In the genomic region with DNA sequence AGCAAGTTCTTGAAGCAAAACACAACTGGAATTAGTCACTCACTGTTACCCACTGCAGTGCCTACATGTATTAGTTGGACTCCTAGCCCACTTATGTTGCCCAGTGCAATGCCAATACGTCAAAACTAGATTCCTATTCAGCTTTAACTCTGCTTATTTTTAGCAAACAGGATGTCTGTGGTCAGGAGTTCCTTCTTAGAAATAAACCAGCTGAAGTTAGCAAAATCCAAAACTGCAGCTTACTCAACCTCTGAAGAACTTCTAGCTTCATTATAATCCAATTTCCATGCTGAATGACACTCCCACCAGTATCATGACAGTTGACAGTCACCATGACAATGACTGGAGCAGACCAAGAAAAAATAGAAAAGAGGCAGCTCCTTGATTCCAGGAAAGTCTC, we compare ENCODE assay signal across 9 cellular contexts.
DNase-seq lines count a peak whose midpoint lies in the region; ATAC-seq and TF ChIP-seq lines count a peak whose summit lies in the region.
"Had no signal": no experiment of that assay in that cellular context is flagged by ENCODE, and none has a peak within 500 bp of the region (broad histone marks: within the 10 kb centered on the region; RNA-seq: fewer than 3 reads in every experiment).

No MANE protein-coding gene starts in this region.

- no peak overlapping the region for H3K9ac ChIP-seq in smooth muscle cell (ENCODE audit: low read depth)
- no peak overlapping the region for H3K9ac ChIP-seq in Karpas-422 (ENCODE audit: low read length)

- no peaks in the 10 kb centered on the region for H3K79me2 ChIP-seq in smooth muscle cell (ENCODE audit: low read depth)
- H3K79me2 ChIP-seq in Karpas-422 (ENCODE audit: low read length): no peaks in the 10 kb centered on the region

- no peak for DNase-seq in activated CD4-positive, alpha-beta T cell treated with anti-CD3 and anti-CD28 coated beads, Interleukin-2, amount 10 ng/mL, durations not matched to agents 7 days and 5 days
- DNase-seq in activated CD4-positive, alpha-beta T cell treated with anti-CD3 and anti-CD28 coated beads for 48 hours: no peak
- DNase-seq in NOMO-1 treated with DMSO at 0.1 percent for 48 hours (lab: John Stamatoyannopoulos, UW; ENCODE audit: unreplicated experiment) (peak; percentile 89), smooth muscle cell (lab: John Stamatoyannopoulos, UW; ENCODE audit: unreplicated experiment) (no peak), Karpas-422 (no peak)
- no peak for DNase-seq in CD8-positive, alpha-beta memory T cell
- no peak for DNase-seq in stimulated activated CD4-positive, alpha-beta T cell treated with anti-CD3 and anti-CD28 coated beads, Interleukin-2, amount 100 ng/mL, for 48 hours

- H3K4me1 ChIP-seq in smooth muscle cell (ENCODE audit: low read depth) (peaks cover 13% of the 10 kb centered on the region), Karpas-422 (ENCODE audit: low read length) (no peaks in the 10 kb centered on the region)
- no peaks in the 10 kb centered on the region for H3K4me1 ChIP-seq in CD8-positive, alpha-beta memory T cell (ENCODE audit: insufficient read depth, low read length)
- H3K4me1 ChIP-seq: A549 had no signal

- POLR2A ChIA-PET in activated CD4-positive, alpha-beta T cell treated with anti-CD3 and anti-CD28 coated beads, Interleukin-2, amount 10 ng/mL, durations not matched to agents 7 days and 5 days (lab: Charles Lee): no interaction called here
- POLR2A ChIA-PET in CD8-positive, alpha-beta memory T cell (lab: Charles Lee): no interaction called here

- H3K27me3 ChIP-seq in smooth muscle cell (ENCODE audit: low read depth): no peaks in the 10 kb centered on the region
- H3K27me3 ChIP-seq in Karpas-422 (ENCODE audit: low read length): no peaks in the 10 kb centered on the region
- H3K27me3 ChIP-seq in CD8-positive, alpha-beta memory T cell (ENCODE audit: insufficient read depth, low read length, poor library complexity, severe bottlenecking): no peaks in the 10 kb centered on the region

- H3F3A ChIP-seq in smooth muscle cell (ENCODE audit: low read depth): no peaks in the 10 kb centered on the region

- CTCF ChIA-PET in activated CD4-positive, alpha-beta T cell treated with anti-CD3 and anti-CD28 coated beads, Interleukin-2, amount 10 ng/mL, durations not matched to agents 7 days and 5 days (lab: Charles Lee): no interaction called here
- CTCF ChIA-PET in CD8-positive, alpha-beta memory T cell (lab: Charles Lee): no interaction called here

- TF ChIP-seq CTCF in smooth muscle cell (IDR thresholded peaks at IDR 0.05; ENCODE audit: borderline replicate concordance, insufficient read depth, poor library complexity, severe bottlenecking): no peak

- peak overlapping the region; percentile 12 for H3K4me3 Mint-ChIP-seq in activated CD4-positive, alpha-beta T cell treated with anti-CD3 and anti-CD28 coated beads, Interleukin-2, amount 10 ng/mL, durations not matched to agents 7 days and 5 days
- H3K4me3 Mint-ChIP-seq in CD8-positive, alpha-beta memory T cell: no peak overlapping the region

- H3K27ac ChIP-seq in smooth muscle cell (ENCODE audit: low read depth) (peak overlapping the region; percentile 51), Karpas-422 (ENCODE audit: low read length) (no peak overlapping the region)
- no peak overlapping the region for H3K27ac ChIP-seq in CD8-positive, alpha-beta memory T cell (ENCODE audit: low read depth, low read length)
- H3K27ac ChIP-seq: A549 had no signal

- 14% methylated on average over 1 of the region's 1 CpG for WGBS in smooth muscle cell (ENCODE audit: low lambda C conversion rate)

- H3K4me1 Mint-ChIP-seq in activated CD4-positive, alpha-beta T cell treated with anti-CD3 and anti-CD28 coated beads, Interleukin-2, amount 10 ng/mL, durations not matched to agents 7 days and 5 days: peaks cover 17% of the 10 kb centered on the region
- H3K4me1 Mint-ChIP-seq in CD8-positive, alpha-beta memory T cell: no peaks in the 10 kb centered on the region

- H3K27me3 Mint-ChIP-seq in activated CD4-positive, alpha-beta T cell treated with anti-CD3 and anti-CD28 coated beads, Interleukin-2, amount 10 ng/mL, durations not matched to agents 7 days and 5 days: no peaks in the 10 kb centered on the region
- H3K27me3 Mint-ChIP-seq in CD8-positive, alpha-beta memory T cell: no peaks in the 10 kb centered on the region

- H2AFZ ChIP-seq in smooth muscle cell (ENCODE audit: low read depth): no peak overlapping the region
- H2AFZ ChIP-seq in Karpas-422 (ENCODE audit: low read length): no peak overlapping the region

- H3K27ac Mint-ChIP-seq in activated CD4-positive, alpha-beta T cell treated with anti-CD3 and anti-CD28 coated beads, Interleukin-2, amount 10 ng/mL, durations not matched to agents 7 days and 5 days: peak overlapping the region; percentile 64
- no peak overlapping the region for H3K27ac Mint-ChIP-seq in CD8-positive, alpha-beta memory T cell

- no peak overlapping the region for H3K4me3 ChIP-seq in smooth muscle cell
- no peak overlapping the region for H3K4me3 ChIP-seq in Karpas-422 (ENCODE audit: low read length)
- no peak overlapping the region for H3K4me3 ChIP-seq in CD8-positive, alpha-beta memory T cell (ENCODE audit: low read length)
- H3K4me3 ChIP-seq: A549 had no signal

- H3K9me3 ChIP-seq in smooth muscle cell (replicated peaks; ENCODE audit: low read depth): no peaks in the 10 kb centered on the region
- peaks cover 13% of the 10 kb centered on the region; the same call in 1 of the 2 replicates for H3K9me3 ChIP-seq in Karpas-422 (ENCODE audit: low read length)
- no peaks in the 10 kb centered on the region for H3K9me3 ChIP-seq in CD8-positive, alpha-beta memory T cell (ENCODE audit: low read length)
- H3K9me3 ChIP-seq: A549 had no signal

- H3K36me3 ChIP-seq in smooth muscle cell (ENCODE audit: low read depth) (no peaks in the 10 kb centered on the region), Karpas-422 (ENCODE audit: insufficient read depth, low read length) (no peaks in the 10 kb centered on the region)
- H3K36me3 ChIP-seq in CD8-positive, alpha-beta memory T cell (ENCODE audit: insufficient read depth, low read length): no peaks in the 10 kb centered on the region

- peak; percentile 81 for ATAC-seq in HG02885 (IDR thresholded peaks at IDR 0.05; ENCODE audit: poor library complexity, unreplicated experiment)
- ATAC-seq: A549 had no signal

- H3K36me3 Mint-ChIP-seq in activated CD4-positive, alpha-beta T cell treated with anti-CD3 and anti-CD28 coated beads, Interleukin-2, amount 10 ng/mL, durations not matched to agents 7 days and 5 days (ENCODE audit: low read depth): no peaks in the 10 kb centered on the region
- H3K36me3 Mint-ChIP-seq in CD8-positive, alpha-beta memory T cell: no peaks in the 10 kb centered on the region

- H4K20me1 ChIP-seq in smooth muscle cell (ENCODE audit: low read depth): no peaks in the 10 kb centered on the region
- no peaks in the 10 kb centered on the region for H4K20me1 ChIP-seq in Karpas-422 (ENCODE audit: insufficient read depth, low read depth, low read length)

- no peaks in the 10 kb centered on the region for H3K9me2 ChIP-seq in Karpas-422 (replicated peaks; ENCODE audit: insufficient read depth, low read length)

- peaks cover 5% of the 10 kb centered on the region for H3K9me3 Mint-ChIP-seq in activated CD4-positive, alpha-beta T cell treated with anti-CD3 and anti-CD28 coated beads, Interleukin-2, amount 10 ng/mL, durations not matched to agents 7 days and 5 days
- H3K9me3 Mint-ChIP-seq in CD8-positive, alpha-beta memory T cell: peaks cover 0 to 20% (median 4%) of the 10 kb centered on the region in 5 donors

- H3K4me2 ChIP-seq in smooth muscle cell (peak overlapping the region; percentile 38), Karpas-422 (ENCODE audit: low read depth, low read length, poor library complexity, severe bottlenecking) (no peak overlapping the region)
- H3K4me2 ChIP-seq: A549 had no signal
